In the genomic region with DNA sequence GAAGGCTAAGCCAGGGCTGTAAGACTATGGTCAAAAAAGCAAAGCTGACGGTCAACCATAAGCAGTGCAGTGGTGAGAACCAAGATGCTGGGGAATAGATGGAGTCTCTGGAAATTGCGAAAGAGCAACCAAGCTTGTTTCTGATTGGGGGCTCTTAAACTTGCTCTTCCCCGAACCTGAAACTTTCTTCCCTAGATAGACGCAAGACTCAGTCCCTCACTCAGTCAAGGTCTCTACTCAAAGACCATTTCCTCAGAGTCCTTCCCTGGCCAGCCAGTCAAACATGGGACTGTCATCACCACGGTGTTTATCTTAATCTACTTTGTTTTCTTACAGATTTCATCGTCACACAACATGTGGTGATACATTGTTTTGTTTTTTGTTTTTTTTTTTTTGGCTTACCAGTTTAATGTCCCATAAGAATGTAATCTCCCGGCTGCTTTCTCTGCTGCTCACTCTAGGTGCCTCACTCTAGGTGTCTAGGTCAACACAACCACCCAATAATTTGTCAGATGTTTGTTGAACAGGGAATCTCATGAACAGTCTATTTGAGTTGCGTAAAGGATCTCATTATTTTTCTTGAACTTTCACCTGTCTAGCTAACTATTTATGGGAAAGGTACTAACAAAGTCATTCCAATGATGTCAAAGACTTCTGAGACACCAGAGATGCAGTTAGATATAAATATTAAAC, we compare ENCODE assay signal across 1 cellular context.
TF ChIP-seq lines count a peak whose summit lies in the region.

No MANE protein-coding gene starts in this region.

TF ChIP-seq in SK-N-SH treated with all-trans-retinoic acid at 6 μM for 48 hours, 23 proteins besides CTCF, POLR2A, EP300 and RAD21 (continued from another document):
- TF ChIP-seq, protein P1, sequence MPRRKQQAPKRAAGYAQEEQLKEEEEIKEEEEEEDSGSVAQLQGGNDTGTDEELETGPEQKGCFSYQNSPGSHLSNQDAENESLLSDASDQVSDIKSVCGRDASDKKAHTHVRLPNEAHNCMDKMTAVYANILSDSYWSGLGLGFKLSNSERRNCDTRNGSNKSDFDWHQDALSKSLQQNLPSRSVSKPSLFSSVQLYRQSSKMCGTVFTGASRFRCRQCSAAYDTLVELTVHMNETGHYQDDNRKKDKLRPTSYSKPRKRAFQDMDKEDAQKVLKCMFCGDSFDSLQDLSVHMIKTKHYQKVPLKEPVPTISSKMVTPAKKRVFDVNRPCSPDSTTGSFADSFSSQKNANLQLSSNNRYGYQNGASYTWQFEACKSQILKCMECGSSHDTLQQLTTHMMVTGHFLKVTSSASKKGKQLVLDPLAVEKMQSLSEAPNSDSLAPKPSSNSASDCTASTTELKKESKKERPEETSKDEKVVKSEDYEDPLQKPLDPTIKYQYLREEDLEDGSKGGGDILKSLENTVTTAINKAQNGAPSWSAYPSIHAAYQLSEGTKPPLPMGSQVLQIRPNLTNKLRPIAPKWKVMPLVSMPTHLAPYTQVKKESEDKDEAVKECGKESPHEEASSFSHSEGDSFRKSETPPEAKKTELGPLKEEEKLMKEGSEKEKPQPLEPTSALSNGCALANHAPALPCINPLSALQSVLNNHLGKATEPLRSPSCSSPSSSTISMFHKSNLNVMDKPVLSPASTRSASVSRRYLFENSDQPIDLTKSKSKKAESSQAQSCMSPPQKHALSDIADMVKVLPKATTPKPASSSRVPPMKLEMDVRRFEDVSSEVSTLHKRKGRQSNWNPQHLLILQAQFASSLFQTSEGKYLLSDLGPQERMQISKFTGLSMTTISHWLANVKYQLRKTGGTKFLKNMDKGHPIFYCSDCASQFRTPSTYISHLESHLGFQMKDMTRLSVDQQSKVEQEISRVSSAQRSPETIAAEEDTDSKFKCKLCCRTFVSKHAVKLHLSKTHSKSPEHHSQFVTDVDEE (CRISPR knock-in tag; IDR thresholded peaks at IDR 0.05), result no peak
- TF ChIP-seq, protein P2, sequence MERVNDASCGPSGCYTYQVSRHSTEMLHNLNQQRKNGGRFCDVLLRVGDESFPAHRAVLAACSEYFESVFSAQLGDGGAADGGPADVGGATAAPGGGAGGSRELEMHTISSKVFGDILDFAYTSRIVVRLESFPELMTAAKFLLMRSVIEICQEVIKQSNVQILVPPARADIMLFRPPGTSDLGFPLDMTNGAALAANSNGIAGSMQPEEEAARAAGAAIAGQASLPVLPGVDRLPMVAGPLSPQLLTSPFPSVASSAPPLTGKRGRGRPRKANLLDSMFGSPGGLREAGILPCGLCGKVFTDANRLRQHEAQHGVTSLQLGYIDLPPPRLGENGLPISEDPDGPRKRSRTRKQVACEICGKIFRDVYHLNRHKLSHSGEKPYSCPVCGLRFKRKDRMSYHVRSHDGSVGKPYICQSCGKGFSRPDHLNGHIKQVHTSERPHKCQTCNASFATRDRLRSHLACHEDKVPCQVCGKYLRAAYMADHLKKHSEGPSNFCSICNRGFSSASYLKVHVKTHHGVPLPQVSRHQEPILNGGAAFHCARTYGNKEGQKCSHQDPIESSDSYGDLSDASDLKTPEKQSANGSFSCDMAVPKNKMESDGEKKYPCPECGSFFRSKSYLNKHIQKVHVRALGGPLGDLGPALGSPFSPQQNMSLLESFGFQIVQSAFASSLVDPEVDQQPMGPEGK (CRISPR knock-in tag; IDR thresholded peaks at IDR 0.05; ENCODE audit: borderline replicate concordance), result no peak
- TF ChIP-seq, protein P3, sequence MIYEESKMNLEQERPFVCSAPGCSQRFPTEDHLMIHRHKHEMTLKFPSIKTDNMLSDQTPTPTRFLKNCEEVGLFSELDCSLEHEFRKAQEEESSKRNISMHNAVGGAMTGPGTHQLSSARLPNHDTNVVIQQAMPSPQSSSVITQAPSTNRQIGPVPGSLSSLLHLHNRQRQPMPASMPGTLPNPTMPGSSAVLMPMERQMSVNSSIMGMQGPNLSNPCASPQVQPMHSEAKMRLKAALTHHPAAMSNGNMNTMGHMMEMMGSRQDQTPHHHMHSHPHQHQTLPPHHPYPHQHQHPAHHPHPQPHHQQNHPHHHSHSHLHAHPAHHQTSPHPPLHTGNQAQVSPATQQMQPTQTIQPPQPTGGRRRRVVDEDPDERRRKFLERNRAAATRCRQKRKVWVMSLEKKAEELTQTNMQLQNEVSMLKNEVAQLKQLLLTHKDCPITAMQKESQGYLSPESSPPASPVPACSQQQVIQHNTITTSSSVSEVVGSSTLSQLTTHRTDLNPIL (CRISPR knock-in tag; IDR thresholded peaks at IDR 0.05; ENCODE audit: low read depth), result no peak
- TF ChIP-seq OSR1 (CRISPR knock-in tag; IDR thresholded peaks at IDR 0.05) (no peak), RARB (CRISPR knock-in tag; IDR thresholded peaks at IDR 0.05) (no peak), ZC3H10 (CRISPR knock-in tag; IDR thresholded peaks at IDR 0.05) (no peak), CSDC2 (CRISPR knock-in tag; IDR thresholded peaks at IDR 0.05) (no peak), ISL1 (CRISPR knock-in tag; IDR thresholded peaks at IDR 0.05) (no peak), TCF4 (CRISPR knock-in tag; IDR thresholded peaks at IDR 0.05; ENCODE audit: borderline replicate concordance) (no peak), ZNF8 (CRISPR knock-in tag; IDR thresholded peaks at IDR 0.05) (no peak), BACH2 (CRISPR knock-in tag; IDR thresholded peaks at IDR 0.05; ENCODE audit: borderline replicate concordance) (no peak), ZFP3 (CRISPR knock-in tag; IDR thresholded peaks at IDR 0.05) (no peak), GLIS3 (CRISPR knock-in tag; IDR thresholded peaks at IDR 0.05) (no peak), ZNF565 (CRISPR knock-in tag; conservative IDR thresholded peaks at IDR 0.05; ENCODE audit: low read depth) (no peak)
- TF ChIP-seq, protein P4, sequence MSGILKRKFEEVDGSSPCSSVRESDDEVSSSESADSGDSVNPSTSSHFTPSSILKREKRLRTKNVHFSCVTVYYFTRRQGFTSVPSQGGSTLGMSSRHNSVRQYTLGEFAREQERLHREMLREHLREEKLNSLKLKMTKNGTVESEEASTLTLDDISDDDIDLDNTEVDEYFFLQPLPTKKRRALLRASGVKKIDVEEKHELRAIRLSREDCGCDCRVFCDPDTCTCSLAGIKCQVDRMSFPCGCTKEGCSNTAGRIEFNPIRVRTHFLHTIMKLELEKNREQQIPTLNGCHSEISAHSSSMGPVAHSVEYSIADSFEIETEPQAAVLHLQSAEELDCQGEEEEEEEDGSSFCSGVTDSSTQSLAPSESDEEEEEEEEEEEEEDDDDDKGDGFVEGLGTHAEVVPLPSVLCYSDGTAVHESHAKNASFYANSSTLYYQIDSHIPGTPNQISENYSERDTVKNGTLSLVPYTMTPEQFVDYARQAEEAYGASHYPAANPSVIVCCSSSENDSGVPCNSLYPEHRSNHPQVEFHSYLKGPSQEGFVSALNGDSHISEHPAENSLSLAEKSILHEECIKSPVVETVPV (CRISPR knock-in tag; IDR thresholded peaks at IDR 0.05), result no peak
